In genomic region chr10:112821042-112821441, GRCh38 we compare ENCODE assay signal across 25 cellular contexts.
DNase-seq lines count a peak whose midpoint lies in the region; ATAC-seq, FAIRE-seq and TF ChIP-seq lines count a peak whose summit lies in the region.
"Had no signal": no experiment of that assay in that cellular context is flagged by ENCODE, and none has a peak within 500 bp of the region (broad histone marks: within the 10 kb centered on the region; RNA-seq: fewer than 3 reads in every experiment).

No MANE protein-coding gene starts in this region.

- H3K27me3 Mint-ChIP-seq in H9 (ENCODE audit: low read depth), result peaks cover 3% of the 10 kb centered on the region
- H3K27me3 Mint-ChIP-seq: CD4-positive, CD25-positive, alpha-beta regulatory T cell; IgD-negative memory B cell had no signal

- no peak overlapping the region for H4K8ac ChIP-seq in H9 (replicated peaks; ENCODE audit: insufficient read length, low read depth, low read length)

- no peak overlapping the region for H4K91ac ChIP-seq in H9 (ENCODE audit: insufficient read length, low read depth, low read length)

- H3K4me3 ChIP-seq in kidney (ENCODE audit: low read length in 2 of 2) (no peak overlapping the region), right lobe of liver (peak overlapping the region; percentile 32 to 50 (median 46)), osteoblast (ENCODE audit: insufficient read depth, low read length) (no peak overlapping the region), upper lobe of right lung (no peak overlapping the region)
- H3K4me3 ChIP-seq: GM12878, GM23338, HAP-1 had no signal

- no peak overlapping the region for H3K14ac ChIP-seq in H9 (ENCODE audit: insufficient read depth, low read length)

- no peak for FAIRE-seq in kidney (lab: Jason Lieb, UNC)
- FAIRE-seq in H54 (lab: Jason Lieb, UNC), result no peak
- FAIRE-seq: A204.1, GM12878, GM19239 had no signal

- H3K4me1 ChIP-seq in kidney (ENCODE audit: control insufficient read depth in 1 of 2, insufficient read depth in 1 of 2, low read depth in 1 of 2, low read length in 2 of 2) (no peaks in the 10 kb centered on the region), right lobe of liver (peaks cover 0 to 25% (median 3%) of the 10 kb centered on the region in 4 donors), osteoblast (ENCODE audit: insufficient read depth, low read length) (peaks cover 7% of the 10 kb centered on the region), H9 (ENCODE audit: insufficient read depth, low read length) (no peaks in the 10 kb centered on the region), upper lobe of right lung (no peaks in the 10 kb centered on the region)
- H3K4me1 ChIP-seq: BE2C, HAP-1 had no signal

- H3K79me2 ChIP-seq in osteoblast (ENCODE audit: insufficient read depth, low read length) (no peaks in the 10 kb centered on the region), H9 (ENCODE audit: insufficient read depth, low read length) (no peaks in the 10 kb centered on the region)

- peak; percentile 62 to 74 (median 66) for ATAC-seq in right lobe of liver
- no peak for ATAC-seq in upper lobe of right lung
- no peak for ATAC-seq in GM19452 (IDR thresholded peaks at IDR 0.05; ENCODE audit: unreplicated experiment)
- ATAC-seq: GM12878, GM23338 had no signal

- H3K9ac ChIP-seq in kidney (ENCODE audit: low read length in 2 of 2), result no peak overlapping the region
- no peak overlapping the region for H3K9ac ChIP-seq in H9 (ENCODE audit: extremely low read depth, insufficient read length, low read length)

- H2AK5ac ChIP-seq in H9 (ENCODE audit: insufficient read length, low read length), result no peak overlapping the region

- H3K18ac ChIP-seq in H9 (ENCODE audit: insufficient read length, low read depth, low read length), result no peak overlapping the region

- TF ChIP-seq POLR2A in right lobe of liver (IDR thresholded peaks at IDR 0.05) (no peak), H54 (IDR thresholded peaks at IDR 0.05; ENCODE audit: low read depth, low read length) (no peak)

- H3K9me3 Mint-ChIP-seq in H9, result no peaks in the 10 kb centered on the region
- H3K9me3 Mint-ChIP-seq: CD8-positive, alpha-beta memory T cell; GM23338; IgD-negative memory B cell had no signal

- no peak overlapping the region for H3K4me3 Mint-ChIP-seq in H9
- H3K4me3 Mint-ChIP-seq: CD4-positive, CD25-positive, alpha-beta regulatory T cell; CD8-positive, alpha-beta memory T cell; GM23338 had no signal

- no peak overlapping the region for H2BK12ac ChIP-seq in H9 (ENCODE audit: insufficient read length, low read depth, low read length)

- no peaks in the 10 kb centered on the region for H3K23me2 ChIP-seq in H9 (ENCODE audit: insufficient read length, low read depth, low read length, poor library complexity, severe bottlenecking)

- no peak overlapping the region for H2BK20ac ChIP-seq in H9 (ENCODE audit: low read depth, low read length, poor library complexity, severe bottlenecking)

- H2AFZ ChIP-seq in osteoblast (ENCODE audit: low read length) (no peak overlapping the region), H9 (ENCODE audit: low read length) (no peak overlapping the region)
- H2AFZ ChIP-seq: GM23338 had no signal

- no peaks in the 10 kb centered on the region; a peak in 2 of 7 replicates for H3K36me3 Mint-ChIP-seq in H9 (ENCODE audit: insufficient read depth in 1 of 3, low read depth in 3 of 3)

- TF ChIP-seq CTCF in kidney (IDR thresholded peaks at IDR 0.05; ENCODE audit: borderline replicate concordance, extremely low read depth, insufficient read depth) (no peak), right lobe of liver (IDR thresholded peaks at IDR 0.05) (no peak), osteoblast (IDR thresholded peaks at IDR 0.05; ENCODE audit: extremely low read depth, low read depth, low read length) (no peak), H9 (conservative IDR thresholded peaks at IDR 0.05) (no peak), upper lobe of right lung (IDR thresholded peaks at IDR 0.05) (no peak)

- H3K9me3 ChIP-seq in kidney (ENCODE audit: control insufficient read depth in 1 of 2, low read length in 2 of 2) (no peaks in the 10 kb centered on the region), right lobe of liver (no peaks in the 10 kb centered on the region), osteoblast (ENCODE audit: low read depth, low read length) (no peaks in the 10 kb centered on the region), H9 (ENCODE audit: control insufficient read depth, low read depth, low read length) (no peaks in the 10 kb centered on the region), upper lobe of right lung (no peaks in the 10 kb centered on the region)
- H3K9me3 ChIP-seq: BE2C, HAP-1 had no signal

- DNase-seq in kidney (peak; percentile 61), right lobe of liver (peak; percentile 64 to 85 (median 77)), osteoblast (ENCODE audit: insufficient read length, low spot score, missing footprints) (peak; percentile 42), H9 (no peak), H54 (ENCODE audit: insufficient read length, low spot score) (no peak), upper lobe of right lung (no peak)
- DNase-seq: ACHN; BE2C; C1 segment of cervical spinal cord; CD4-positive, CD25-positive, alpha-beta regulatory T cell; CD8-positive, alpha-beta memory T cell; COR-L47; DMS 273 treated with DMSO at 0.1 percent for 48 hours; DMS53; DND-41; EL; KBM-7 had no signal

- no peak overlapping the region for H2BK5ac ChIP-seq in H9 (ENCODE audit: insufficient read length, low read length)

- peaks cover 6% of the 10 kb centered on the region for H4K20me1 ChIP-seq in osteoblast (ENCODE audit: insufficient read depth, low read length)
- no peaks in the 10 kb centered on the region for H4K20me1 ChIP-seq in H9 (ENCODE audit: control insufficient read depth, insufficient read depth, insufficient read length)

- H3K23ac ChIP-seq in H9 (ENCODE audit: insufficient read length, low read depth, low read length), result no peak overlapping the region

- H2BK120ac ChIP-seq in H9 (ENCODE audit: low read depth, low read length, poor library complexity, severe bottlenecking), result no peak overlapping the region

- H3K79me1 ChIP-seq in H9 (ENCODE audit: insufficient read depth, low read depth, low read length, poor library complexity, severe bottlenecking), result no peaks in the 10 kb centered on the region

- H3K27me3 ChIP-seq in right lobe of liver (no peaks in the 10 kb centered on the region), osteoblast (ENCODE audit: insufficient read depth, low read length) (no peaks in the 10 kb centered on the region), H9 (ENCODE audit: insufficient read depth, low read length) (no peaks in the 10 kb centered on the region), upper lobe of right lung (no peaks in the 10 kb centered on the region)
- H3K27me3 ChIP-seq: BE2C had no signal

- no peak overlapping the region for H3K27ac ChIP-seq in kidney (ENCODE audit: low read depth in 2 of 2, low read length in 2 of 2)
- peak overlapping the region; percentile 72 to 90 (median 75) for H3K27ac ChIP-seq in right lobe of liver
- H3K27ac ChIP-seq in osteoblast (ENCODE audit: low read depth, low read length), result no peak overlapping the region
- H3K27ac ChIP-seq in H9 (ENCODE audit: insufficient read length, low read depth, low read length), result no peak overlapping the region
- no peak overlapping the region for H3K27ac ChIP-seq in upper lobe of right lung
- H3K27ac ChIP-seq: HL-60 had no signal

- H3K36me3 ChIP-seq in kidney (ENCODE audit: control insufficient read depth in 1 of 2, insufficient read depth in 2 of 2, low read length in 2 of 2) (no peaks in the 10 kb centered on the region), right lobe of liver (no peaks in the 10 kb centered on the region), osteoblast (ENCODE audit: insufficient read depth, low read length) (no peaks in the 10 kb centered on the region), upper lobe of right lung (no peaks in the 10 kb centered on the region)
- H3K36me3 ChIP-seq: BE2C, HAP-1 had no signal

- WGBS in right lobe of liver (ENCODE audit: insufficient coverage, low coverage, low lambda C conversion rate, missing lambda C conversion rate), result 25% methylated on average over 15 of the region's 19 CpGs
- no CpG with 5 or more reads among the region's 19 CpGs for WGBS in H9 (ENCODE audit: extremely low coverage, insufficient read length, low lambda C conversion rate)

- no peak overlapping the region for H2BK15ac ChIP-seq in H9 (ENCODE audit: low read depth, low read length)

- peaks cover 40% of the 10 kb centered on the region in 2 experiments for H3K4me1 Mint-ChIP-seq in H9
- H3K4me1 Mint-ChIP-seq: IgD-negative memory B cell had no signal

- H3K27ac Mint-ChIP-seq in H9, result no peak overlapping the region; a peak in 1 of 7 replicates
- H3K27ac Mint-ChIP-seq: CD4-positive, CD25-positive, alpha-beta regulatory T cell; GM23338; IgD-negative memory B cell had no signal

- H3K4ac ChIP-seq in H9 (ENCODE audit: low read depth, low read length), result no peak overlapping the region

- H3T11ph ChIP-seq in H9 (ENCODE audit: low read length), result no peak overlapping the region

- no peak overlapping the region for H4K5ac ChIP-seq in H9 (ENCODE audit: insufficient read length, low read depth, low read length)

- H3K4me2 ChIP-seq in osteoblast (ENCODE audit: insufficient read depth, low read length) (no peak overlapping the region), H9 (ENCODE audit: insufficient read depth, insufficient read length, low read length) (no peak overlapping the region)
- H3K4me2 ChIP-seq: GM23338 had no signal

- H3K56ac ChIP-seq in H9 (ENCODE audit: insufficient read length, low read depth, low read length), result no peak overlapping the region

- intact Hi-C loops in kidney (cut with DNase I) (no loop called here), right lobe of liver (cut with DNase I) (no loop called here), upper lobe of right lung (cut with DNase I) (no loop called here)

Comparison
In these comparisons a context has a peak if more than half of its experiments do, and no peak if none do; other contexts are left out.
1. DNase-seq: peak in kidney (single experiment), right lobe of liver (3 of 3) and osteoblast (single experiment); none in H9 (single experiment), H54 (single experiment) and upper lobe of right lung (single experiment).
2. H3K27ac ChIP-seq: peak in right lobe of liver (3 of 3); none in kidney (0 of 2), osteoblast (single experiment), H9 (single experiment) and upper lobe of right lung (single experiment).
3. H3K4me3 ChIP-seq: peak in right lobe of liver (3 of 3); none in kidney (0 of 2), osteoblast (single experiment) and upper lobe of right lung (single experiment).
4. ATAC-seq: peak in right lobe of liver (4 of 4); none in upper lobe of right lung (single experiment) and GM19452 (single experiment).